ENCODE assay signal across 8 cellular contexts in the genomic region with DNA sequence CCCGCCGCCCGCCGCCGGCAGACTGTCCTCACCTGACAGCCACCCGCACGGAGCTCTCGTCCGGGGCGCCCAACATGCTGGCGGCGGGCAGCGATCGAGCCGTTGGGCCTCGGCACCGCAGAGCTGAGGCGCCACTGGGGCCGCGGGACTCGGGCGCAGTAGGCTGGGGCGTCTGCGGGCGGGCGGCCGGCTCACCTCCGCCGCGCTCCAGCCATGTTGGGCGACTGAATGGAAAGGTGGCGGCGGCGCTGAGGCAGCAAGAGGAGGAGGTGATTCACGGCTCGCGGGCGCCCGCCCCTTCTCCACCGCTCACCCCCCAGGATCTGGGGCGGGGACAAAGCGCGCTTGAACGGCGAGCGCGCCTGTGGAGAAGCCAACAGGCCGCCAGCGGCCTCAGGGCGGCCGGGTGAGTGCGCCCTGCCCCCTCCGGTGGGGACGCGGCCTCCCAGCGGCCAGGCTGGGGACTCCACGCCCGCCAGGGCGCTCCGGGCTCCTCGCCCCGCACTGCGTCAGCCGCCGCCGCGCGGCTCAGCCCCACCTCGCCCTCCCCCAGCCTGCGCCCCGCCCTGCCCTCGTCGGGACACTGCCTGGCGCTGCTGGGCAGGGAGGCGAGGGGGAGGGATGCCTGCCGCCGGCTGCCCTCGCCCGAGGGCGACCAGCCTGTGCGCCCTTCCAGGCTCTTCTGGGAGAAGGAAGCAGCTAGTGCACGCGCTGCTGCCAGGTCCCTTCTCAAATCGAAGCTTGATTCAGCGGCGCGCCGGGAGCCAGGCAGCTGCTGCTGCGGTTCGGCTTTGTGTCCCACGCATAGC. TPM values are rescaled to one million over a fixed set of nuclear protein-coding genes. Genes with fewer than 3 reads are reported as not detected.
DNase-seq lines count a peak whose midpoint lies in the region; ATAC-seq, FAIRE-seq and TF ChIP-seq lines count a peak whose summit lies in the region.

A gene with protein sequence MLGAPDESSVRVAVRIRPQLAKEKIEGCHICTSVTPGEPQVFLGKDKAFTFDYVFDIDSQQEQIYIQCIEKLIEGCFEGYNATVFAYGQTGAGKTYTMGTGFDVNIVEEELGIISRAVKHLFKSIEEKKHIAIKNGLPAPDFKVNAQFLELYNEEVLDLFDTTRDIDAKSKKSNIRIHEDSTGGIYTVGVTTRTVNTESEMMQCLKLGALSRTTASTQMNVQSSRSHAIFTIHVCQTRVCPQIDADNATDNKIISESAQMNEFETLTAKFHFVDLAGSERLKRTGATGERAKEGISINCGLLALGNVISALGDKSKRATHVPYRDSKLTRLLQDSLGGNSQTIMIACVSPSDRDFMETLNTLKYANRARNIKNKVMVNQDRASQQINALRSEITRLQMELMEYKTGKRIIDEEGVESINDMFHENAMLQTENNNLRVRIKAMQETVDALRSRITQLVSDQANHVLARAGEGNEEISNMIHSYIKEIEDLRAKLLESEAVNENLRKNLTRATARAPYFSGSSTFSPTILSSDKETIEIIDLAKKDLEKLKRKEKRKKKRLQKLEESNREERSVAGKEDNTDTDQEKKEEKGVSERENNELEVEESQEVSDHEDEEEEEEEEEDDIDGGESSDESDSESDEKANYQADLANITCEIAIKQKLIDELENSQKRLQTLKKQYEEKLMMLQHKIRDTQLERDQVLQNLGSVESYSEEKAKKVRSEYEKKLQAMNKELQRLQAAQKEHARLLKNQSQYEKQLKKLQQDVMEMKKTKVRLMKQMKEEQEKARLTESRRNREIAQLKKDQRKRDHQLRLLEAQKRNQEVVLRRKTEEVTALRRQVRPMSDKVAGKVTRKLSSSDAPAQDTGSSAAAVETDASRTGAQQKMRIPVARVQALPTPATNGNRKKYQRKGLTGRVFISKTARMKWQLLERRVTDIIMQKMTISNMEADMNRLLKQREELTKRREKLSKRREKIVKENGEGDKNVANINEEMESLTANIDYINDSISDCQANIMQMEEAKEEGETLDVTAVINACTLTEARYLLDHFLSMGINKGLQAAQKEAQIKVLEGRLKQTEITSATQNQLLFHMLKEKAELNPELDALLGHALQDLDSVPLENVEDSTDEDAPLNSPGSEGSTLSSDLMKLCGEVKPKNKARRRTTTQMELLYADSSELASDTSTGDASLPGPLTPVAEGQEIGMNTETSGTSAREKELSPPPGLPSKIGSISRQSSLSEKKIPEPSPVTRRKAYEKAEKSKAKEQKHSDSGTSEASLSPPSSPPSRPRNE (N-terminal part only) (minus strand): TSS at position 226 of the 809 bp plus-strand sequence. CDS start 150 bp downstream, at position 76.

- DNase-seq in NCI-H2196 treated with DMSO at 0.1 percent for 48 hours (lab: John Stamatoyannopoulos, UW; ENCODE audit: unreplicated experiment) (peak; percentile 81), cerebellar nuclear complex (lab: John Stamatoyannopoulos, UW) (peak; percentile 16 to 72), kidney (peak; percentile 96)
- peak; percentile 87 for DNase-seq in activated CD4-positive, CD25-positive, alpha-beta regulatory T cell treated with anti-CD3 and anti-CD28 coated beads, Interleukin-2, amount 50 U/mL, for 72 hours
- DNase-seq in stimulated activated CD4-positive, alpha-beta T cell treated with anti-CD3 and anti-CD28 coated beads, Interleukin-15, amount 100 ng/mL, for 24 hours: peak; percentile 92

- peak; percentile 28 for TF ChIP-seq CTCF in kidney (IDR thresholded peaks at IDR 0.05; ENCODE audit: borderline replicate concordance, extremely low read depth, insufficient read depth)

- FAIRE-seq in kidney (lab: Jason Lieb, UNC): no peak

- peak within 1 kb of the TSS; percentile 92 for H3K4me3 ChIP-seq in ACC112 (ENCODE audit: low read depth, low read length)
- H3K4me3 ChIP-seq in kidney (ENCODE audit: low read length in 2 of 2): peak within 1 kb of the TSS; percentile 64 to 71

- H3K27ac ChIP-seq in ACC112 (ENCODE audit: low read depth, low read length): peak within 1 kb of the TSS; percentile 37; the same call in 1 of the 2 replicates
- H3K27ac ChIP-seq in kidney (ENCODE audit: low read depth in 2 of 2, low read length in 2 of 2): peak within 1 kb of the TSS; percentile 86 to 91

- H3K4me1 ChIP-seq in ACC112 (ENCODE audit: control insufficient read depth, insufficient read depth, low read length, unreplicated experiment) (peaks cover 17% of the 10 kb centered on the region), kidney (ENCODE audit: control insufficient read depth in 1 of 2, insufficient read depth in 1 of 2, low read depth in 1 of 2, low read length in 2 of 2) (peaks cover 0 to 6% of the 10 kb centered on the region in 2 donors)

- peaks cover 30% of the 10 kb centered on the region for H3K79me2 ChIP-seq in ACC112 (ENCODE audit: control insufficient read depth, insufficient read depth, low read length, unreplicated experiment)

- H3K9me3 ChIP-seq in kidney (ENCODE audit: control insufficient read depth in 1 of 2, low read length in 2 of 2): no peaks in the 10 kb centered on the region

- ATAC-seq in GM18868 (IDR thresholded peaks at IDR 0.05; ENCODE audit: unreplicated experiment): peak; percentile 88
- ATAC-seq in HG03103 (IDR thresholded peaks at IDR 0.05; ENCODE audit: low read depth, unreplicated experiment): peak; percentile 91

- peak within 1 kb of the TSS; percentile 18 to 69 for H3K9ac ChIP-seq in kidney (ENCODE audit: low read length in 2 of 2)

- H2AFZ ChIP-seq in ACC112 (ENCODE audit: low read length, unreplicated experiment): peak within 1 kb of the TSS; percentile 95

- intact Hi-C loops in kidney (cut with DNase I): no loop called here

- H3K27me3 ChIP-seq in ACC112 (ENCODE audit: insufficient read depth, low read length): no peaks in the 10 kb centered on the region

- H3K36me3 ChIP-seq in ACC112 (ENCODE audit: insufficient read depth, low read length) (no peaks in the 10 kb centered on the region), kidney (ENCODE audit: control insufficient read depth in 1 of 2, insufficient read depth in 2 of 2, low read length in 2 of 2) (no peaks in the 10 kb centered on the region)

RNA-seq across cellular contexts. Expression of the gene that starts here (rescaled TPM):
- 25.7 TPM for total RNA-seq in kidney
- polyA plus RNA-seq in kidney (ENCODE audit: insufficient read depth, low read depth, low replicate concordance): 16.8 TPM

Comparison
In these comparisons a context has a peak if more than half of its experiments do, and no peak if none do; other contexts are left out.
1. Peak in every context shown above with its lines: DNase-seq, ATAC-seq, H3K4me3 ChIP-seq and H3K27ac ChIP-seq.
2. DNase-seq: peak in every context shown above with its lines; median percentile 96 in kidney; 92 in stimulated activated CD4-positive, alpha-beta T cell treated with anti-CD3 and anti-CD28 coated beads, Interleukin-15, amount 100 ng/mL, for 24 hours; 87 in activated CD4-positive, CD25-positive, alpha-beta regulatory T cell treated with anti-CD3 and anti-CD28 coated beads, Interleukin-2, amount 50 U/mL, for 72 hours; 81 in NCI-H2196 treated with DMSO at 0.1 percent for 48 hours; 44 in cerebellar nuclear complex.